In genomic region chr13:27170521-27171243, GRCh38 we compare ENCODE assay signal across 8 cellular contexts. TPM values are rescaled to one million over a fixed set of nuclear protein-coding genes. Genes with fewer than 3 reads are reported as not detected.
A peak's percentile ranks its signal among the peaks of the same experiment; 100 is the strongest.
DNase-seq lines count a peak whose midpoint lies in the region; ATAC-seq, FAIRE-seq and TF ChIP-seq lines count a peak whose summit lies in the region.

No MANE protein-coding gene starts in this region.

- no peaks in the 10 kb centered on the region for H3K27me3 ChIP-seq in PC-9 (ENCODE audit: insufficient read depth, low read depth)

- ATAC-seq in HG03135 (IDR thresholded peaks at IDR 0.05; ENCODE audit: unreplicated experiment): peak; percentile 13

- peaks cover 50% of the 10 kb centered on the region for H3K4me1 Mint-ChIP-seq in activated naive CD4-positive, alpha-beta T cell treated with anti-CD3 and anti-CD28 coated beads, Interleukin-2, amount 10 ng/mL, durations not matched to agents 7 days and 5 days
- peaks cover 52% of the 10 kb centered on the region for H3K4me1 Mint-ChIP-seq in osteocyte (ENCODE audit: unreplicated experiment)

- H3K4me2 ChIP-seq in PC-9: peak overlapping the region; percentile 95

- no peak for TF ChIP-seq CTCF in GM12865 (IDR thresholded peaks at IDR 0.05; ENCODE audit: insufficient read depth, low read depth, low read length, missing control alignments)
- TF ChIP-seq CTCF in PC-9 (conservative IDR thresholded peaks at IDR 0.05): no peak
- no peak for TF ChIP-seq CTCF in osteocyte (IDR thresholded peaks at IDR 0.05)

- H3K36me3 ChIP-seq in PC-9 (ENCODE audit: low read depth): no peaks in the 10 kb centered on the region

- no peaks in the 10 kb centered on the region for H3K9me2 ChIP-seq in PC-9 (ENCODE audit: insufficient read depth)

- DNase-seq in GM12865 (ENCODE audit: low read depth): no peak
- DNase-seq in PC-9: peak; percentile 36 to 49
- peak; percentile 57 for DNase-seq in activated naive CD4-positive, alpha-beta T cell treated with anti-CD3 and anti-CD28 coated beads, Interleukin-2, amount 10 ng/mL, durations not matched to agents 7 days and 5 days
- DNase-seq in glomerular visceral epithelial cell (ENCODE audit: extremely low spot score): peak; percentile 50
- peak; percentile 85 for DNase-seq in osteocyte (ENCODE audit: extremely low spot score, unreplicated experiment)
- peak; percentile 19 for DNase-seq in urothelium cell line (ENCODE audit: low spot score)
- DNase-seq in NCI-H2029 (lab: John Stamatoyannopoulos, UW): no peak

- H3K4me3 ChIP-seq in GM12865 (ENCODE audit: low read depth, low read length): peak overlapping the region; percentile 84
- H3K4me3 ChIP-seq in PC-9: peak overlapping the region; percentile 72

- H3F3A ChIP-seq in PC-9 (ENCODE audit: insufficient read depth, low read depth): peaks cover 20% of the 10 kb centered on the region

- peak overlapping the region; percentile 94 for H3K27ac Mint-ChIP-seq in activated naive CD4-positive, alpha-beta T cell treated with anti-CD3 and anti-CD28 coated beads, Interleukin-2, amount 10 ng/mL, durations not matched to agents 7 days and 5 days
- peak overlapping the region; percentile 95 for H3K27ac Mint-ChIP-seq in osteocyte (ENCODE audit: unreplicated experiment)

- TSS peak; percentile 50 for BruUV-seq in PC-9 (replicated peaks; lab: Mats Ljungman, UMichigan)

- FAIRE-seq in urothelium cell line (lab: Jason Lieb, UNC): no peak

- peaks cover 52% of the 10 kb centered on the region for H3K79me2 ChIP-seq in PC-9 (ENCODE audit: low read depth)

- no peaks in the 10 kb centered on the region for H3K27me3 Mint-ChIP-seq in activated naive CD4-positive, alpha-beta T cell treated with anti-CD3 and anti-CD28 coated beads, Interleukin-2, amount 10 ng/mL, durations not matched to agents 7 days and 5 days
- H3K27me3 Mint-ChIP-seq in osteocyte (ENCODE audit: unreplicated experiment): no peaks in the 10 kb centered on the region

- no peaks in the 10 kb centered on the region for H4K20me1 ChIP-seq in PC-9 (ENCODE audit: insufficient read depth)

- H3K9me3 Mint-ChIP-seq in activated naive CD4-positive, alpha-beta T cell treated with anti-CD3 and anti-CD28 coated beads, Interleukin-2, amount 10 ng/mL, durations not matched to agents 7 days and 5 days: no peaks in the 10 kb centered on the region
- H3K9me3 Mint-ChIP-seq in osteocyte (ENCODE audit: unreplicated experiment): no peaks in the 10 kb centered on the region

- H3K27ac ChIP-seq in PC-9: peak overlapping the region; percentile 66

- POLR2A ChIA-PET in PC-9 (lab: Charles Lee; ENCODE audit: unreplicated experiment): interaction anchor here (0.6 kb wide), 2 partner anchors 95 to 111 kb away, joined by 3 to 4 read pairs; no protein-coding TSS in a partner anchor

- H3K36me3 Mint-ChIP-seq in activated naive CD4-positive, alpha-beta T cell treated with anti-CD3 and anti-CD28 coated beads, Interleukin-2, amount 10 ng/mL, durations not matched to agents 7 days and 5 days: peaks cover 2% of the 10 kb centered on the region
- no peaks in the 10 kb centered on the region for H3K36me3 Mint-ChIP-seq in osteocyte (ENCODE audit: unreplicated experiment)

- CTCF ChIA-PET in PC-9 (lab: Charles Lee): interaction anchor here (0.5 kb wide), 1 partner anchor 28 kb away, joined by 4 read pairs; no protein-coding TSS in a partner anchor
- CTCF ChIA-PET in activated naive CD4-positive, alpha-beta T cell treated with anti-CD3 and anti-CD28 coated beads, Interleukin-2, amount 10 ng/mL, durations not matched to agents 7 days and 5 days (lab: Charles Lee): interaction anchor here (0.6 to 1.2 kb wide), 5 partner anchors 9 to 709 kb away, joined by 3 to 5 read pairs (median 3); no protein-coding TSS in a partner anchor

- intact Hi-C loops in PC-9 (cut with micrococcal nuclease; ENCODE audit: unreplicated experiment): loop anchor here (5.0 to 10.0 kb wide), 2 partner anchors 183 to 184 kb away; no protein-coding TSS in a partner anchor

- H2AFZ ChIP-seq in PC-9: peak overlapping the region; percentile 76

- H3K9me3 ChIP-seq in PC-9 (ENCODE audit: insufficient read depth, low read depth): no peaks in the 10 kb centered on the region

- H3K4me3 Mint-ChIP-seq in activated naive CD4-positive, alpha-beta T cell treated with anti-CD3 and anti-CD28 coated beads, Interleukin-2, amount 10 ng/mL, durations not matched to agents 7 days and 5 days: peak overlapping the region; percentile 94
- H3K4me3 Mint-ChIP-seq in osteocyte (ENCODE audit: unreplicated experiment): peak overlapping the region; percentile 90

- peaks cover 28% of the 10 kb centered on the region for H3K4me1 ChIP-seq in PC-9 (replicated peaks; ENCODE audit: insufficient read depth)

RNA-seq across cellular contexts. Expression of gene USP12, which starts 0.9 kb away (rescaled TPM):
- total RNA-seq in PC-9 (2021) (15.4 and 20.8 TPM in 2 replicates), osteocyte (31.8 and 32.6 TPM in 2 replicates)

Comparison
In these comparisons a context has a peak if more than half of its experiments do, and no peak if none do; other contexts are left out.
1. DNase-seq: peak in PC-9 (2 of 2), activated naive CD4-positive, alpha-beta T cell treated with anti-CD3 and anti-CD28 coated beads, Interleukin-2, amount 10 ng/mL, durations not matched to agents 7 days and 5 days (single experiment), glomerular visceral epithelial cell (single experiment), osteocyte (single experiment) and urothelium cell line (single experiment); none in GM12865 (single experiment) and NCI-H2029 (single experiment).